Comparison of ENCODE assay signal across 24 cellular contexts in the genomic region with DNA sequence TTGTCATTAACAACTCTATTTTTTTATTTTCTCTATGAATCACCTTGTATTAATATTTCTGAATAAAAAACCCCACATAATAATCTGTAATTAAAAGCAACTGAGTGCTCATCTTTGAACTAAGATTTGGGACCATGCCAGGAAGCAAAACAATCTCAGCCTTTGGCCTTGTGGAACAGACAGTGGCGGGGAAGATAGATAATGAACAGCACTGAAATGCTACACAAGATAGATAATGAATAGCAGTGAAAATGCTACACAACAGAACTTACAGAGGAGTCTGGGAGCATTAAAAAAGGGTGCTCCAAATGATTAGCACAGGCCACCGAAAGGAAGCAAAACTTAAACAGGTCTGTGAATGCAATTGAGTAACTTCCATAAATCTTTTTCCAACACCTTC.
"Had no signal": no experiment of that assay in that cellular context is flagged by ENCODE, and none has a peak within 500 bp of the region (broad histone marks: within the 10 kb centered on the region; RNA-seq: fewer than 3 reads in every experiment).

No MANE protein-coding gene starts in this region.

- H3K4me1 ChIP-seq: esophagus muscularis mucosa, foreskin keratinocyte, gastroesophageal sphincter, heart right ventricle, left lung, lower lobe of right lung had no signal

- DNase-seq: dermis blood vessel endothelial cell; dorsolateral prefrontal cortex; effector CD4-positive, alpha-beta T cell; effector memory CD4-positive, alpha-beta T cell; foreskin keratinocyte; glutamatergic neuron; head of caudate nucleus; heart right ventricle; hippocampal formation; left cardiac atrium; left lung; left ventricle myocardium superior; lower lobe of right lung; mesenchymal stem cell; mucosa of descending colon; naive B cell had no signal

- H3K4me3 ChIP-seq: coronary artery, dorsolateral prefrontal cortex, esophagus muscularis mucosa, gastroesophageal sphincter, heart right ventricle, left lung, lower lobe of right lung, mucosa of descending colon had no signal

- H3K27ac ChIP-seq: coronary artery, dorsolateral prefrontal cortex, esophagus muscularis mucosa, foreskin keratinocyte, gastroesophageal sphincter, heart right ventricle, left lung, lower lobe of right lung had no signal

- H3K36me3 Mint-ChIP-seq: mesothelial cell of epicardium, naive B cell had no signal

- H3K4me1 Mint-ChIP-seq: naive B cell had no signal

- FAIRE-seq: endothelial cell of umbilical vein, frontal cortex, islet of Langerhans, keratinocyte had no signal

- H3K27me3 Mint-ChIP-seq: naive B cell had no signal

- H3K27me3 ChIP-seq: dorsolateral prefrontal cortex, esophagus muscularis mucosa, foreskin keratinocyte, gastroesophageal sphincter, left lung had no signal

- H3K4me3 Mint-ChIP-seq: mesothelial cell of epicardium had no signal

- H3K9me3 ChIP-seq: esophagus muscularis mucosa, gastroesophageal sphincter, heart right ventricle, left lung, lower lobe of right lung, mucosa of descending colon had no signal

- H3K27ac Mint-ChIP-seq: mesothelial cell of epicardium, naive B cell had no signal

- H3K36me3 ChIP-seq: esophagus muscularis mucosa, gastroesophageal sphincter, heart right ventricle, left lung, lower lobe of right lung had no signal

- ATAC-seq: foreskin keratinocyte, gastroesophageal sphincter, heart right ventricle, left cardiac atrium, left lung, left ventricle myocardium superior, lower lobe of right lung, mucosa of descending colon had no signal
